39 cellular contexts compared by ENCODE assay signal in genomic region chr2:133447303-133447702, GRCh38.
"Had no signal": no experiment of that assay in that cellular context is flagged by ENCODE, and none has a peak within 500 bp of the region (broad histone marks: within the 10 kb centered on the region; RNA-seq: fewer than 3 reads in every experiment).

No MANE protein-coding gene starts in this region.

- H3K4me3 ChIP-seq: adrenal gland, ascending aorta, body of pancreas, breast epithelium, cardiac muscle cell had no signal

- ATAC-seq: activated naive CD4-positive, alpha-beta T cell treated with anti-CD3 and anti-CD28 coated beads, Interleukin-2, amount 50 U/mL, for 72 hours; activated naive CD8-positive, alpha-beta T cell treated with anti-CD3 and anti-CD28 coated beads, Interleukin-2, amount 50 U/mL, for 24 hours; activated T-cell treated with anti-CD3 and anti-CD28 coated beads, Interleukin-2, amount 50 U/mL, for 4 hours; activated T-cell treated with anti-CD3 and anti-CD28 coated beads, Interleukin-2, amount 50 U/mL, for 72 hours; activated T-helper 17 cell treated with anti-CD3 and anti-CD28 coated beads, Interleukin-2, amount 50 U/mL, for 72 hours; body of pancreas had no signal

- H3K4me1 ChIP-seq: adrenal gland, ascending aorta, body of pancreas, breast epithelium had no signal

- H3K27ac ChIP-seq: adrenal gland, ascending aorta, body of pancreas, brain microvascular endothelial cell, breast epithelium, cardiac muscle cell had no signal

- H3K27me3 Mint-ChIP-seq: activated naive CD4-positive, alpha-beta T cell treated with anti-CD3 and anti-CD28 coated beads, Interleukin-2, amount 10 ng/mL, durations not matched to agents 7 days and 5 days; activated naive CD8-positive, alpha-beta T cell treated with anti-CD3 and anti-CD28 coated beads, Interleukin-2, amount 10 ng/mL, durations not matched to agents 7 days and 5 days; activated naive CD8-positive, alpha-beta T cell treated with anti-CD3 and anti-CD28 coated beads, Interleukin-2, amount 50 U/mL, for 24 hours; activated T-cell treated with anti-CD3 and anti-CD28 coated beads, Interleukin-2, amount 50 U/mL, for 24 hours; brain; central memory CD8-positive, alpha-beta T cell had no signal

- DNase-seq: activated effector memory CD4-positive, alpha-beta T cell treated with anti-CD3 and anti-CD28 coated beads, Interleukin-2, amount 50 U/mL, for 16 hours; activated effector memory CD4-positive, alpha-beta T cell treated with Interleukin-2 at 50 U/mL for 16 hours; activated gamma-delta T cell; activated gamma-delta T cell treated with Interleukin-2 at 50 U/mL for 16 hours; activated naive CD4-positive, alpha-beta T cell; activated naive CD4-positive, alpha-beta T cell treated with anti-CD3 and anti-CD28 coated beads for 36 hours; activated naive CD4-positive, alpha-beta T cell treated with anti-CD3 and anti-CD28 coated beads, Interleukin-2, amount 10 ng/mL, durations not matched to agents 7 days and 5 days; activated naive CD4-positive, alpha-beta T cell treated with anti-CD3 and anti-CD28 coated beads, Interleukin-2, amount 50 U/mL, for 16 hours; activated naive CD4-positive, alpha-beta T cell treated with Interleukin-2 at 50 U/mL for 16 hours; activated naive CD8-positive, alpha-beta T cell treated with anti-CD3 and anti-CD28 coated beads for 36 hours; activated naive CD8-positive, alpha-beta T cell treated with anti-CD3 and anti-CD28 coated beads, Interleukin-2, amount 10 ng/mL, durations not matched to agents 7 days and 5 days; activated naive CD8-positive, alpha-beta T cell treated with anti-CD3 and anti-CD28 coated beads, Interleukin-2, amount 50 U/mL, for 24 hours; activated T-cell treated with anti-CD3 and anti-CD28 coated beads, Interleukin-2, amount 50 U/mL, for 1 hour; activated T-cell treated with anti-CD3 and anti-CD28 coated beads, Interleukin-2, amount 50 U/mL, for 24 hours; activated T-cell treated with anti-CD3 and anti-CD28 coated beads, Interleukin-2, amount 50 U/mL, for 4 hours; activated T-cell treated with anti-CD3 and anti-CD28 coated beads, Interleukin-2, amount 50 U/mL, for 48 hours; activated T-cell treated with anti-CD3 and anti-CD28 coated beads, Interleukin-2, amount 50 U/mL, for 72 hours; adrenal gland; amniotic stem cell; amygdala; anterior cingulate cortex; aorta; body of pancreas; brain microvascular endothelial cell; caudate nucleus; central memory CD4-positive, alpha-beta T cell; cerebellar nuclear complex had no signal

- H3K27me3 ChIP-seq: adrenal gland, ascending aorta, body of pancreas, brain microvascular endothelial cell, breast epithelium, cardiac muscle cell had no signal

- H3K9me3 Mint-ChIP-seq: activated naive CD4-positive, alpha-beta T cell treated with anti-CD3 and anti-CD28 coated beads for 36 hours; activated naive CD4-positive, alpha-beta T cell treated with anti-CD3 and anti-CD28 coated beads, Interleukin-2, amount 10 ng/mL, durations not matched to agents 7 days and 5 days; activated naive CD4-positive, alpha-beta T cell treated with anti-CD3 and anti-CD28 coated beads, Interleukin-2, amount 50 U/mL, for 24 hours; activated naive CD8-positive, alpha-beta T cell treated with anti-CD3 and anti-CD28 coated beads for 36 hours; activated naive CD8-positive, alpha-beta T cell treated with anti-CD3 and anti-CD28 coated beads, Interleukin-2, amount 50 U/mL, for 24 hours; activated T-cell treated with anti-CD3 and anti-CD28 coated beads, Interleukin-2, amount 50 U/mL, for 24 hours; activated T-cell treated with anti-CD3 and anti-CD28 coated beads, Interleukin-2, amount 50 U/mL, for 4 hours; activated T-helper 1 cell treated with anti-CD3 and anti-CD28 coated beads, Interleukin-12 subunit alpha, Interleukin-12 subunit beta, Interleukin-2, Interleukin-4 antibody, amounts not matched to agents 30 ng/mL and 10 ng/mL and 1 ng/mL, durations not matched to agents 14 hours and 24 hours and 36 hours; activated T-helper 2 cell treated with anti-CD3 and anti-CD28 coated beads, Interferon-gamma antibody, Interleukin-2, Interleukin-4, amounts not matched to agents 10 μg/mL and 5 μg/mL and 100 μg/mL, durations not matched to agents 14 hours and 24 hours and 36 hours had no signal

- H3K36me3 ChIP-seq: adrenal gland, ascending aorta, brain microvascular endothelial cell, breast epithelium, cardiac muscle cell had no signal

- H3K27ac Mint-ChIP-seq: activated naive CD4-positive, alpha-beta T cell treated with anti-CD3 and anti-CD28 coated beads for 36 hours; activated naive CD4-positive, alpha-beta T cell treated with anti-CD3 and anti-CD28 coated beads, Interleukin-2, amount 10 ng/mL, durations not matched to agents 7 days and 5 days; activated naive CD4-positive, alpha-beta T cell treated with anti-CD3 and anti-CD28 coated beads, Interleukin-2, amount 50 U/mL, for 24 hours; activated naive CD4-positive, alpha-beta T cell treated with anti-CD3 and anti-CD28 coated beads, Interleukin-2, amount 50 U/mL, for 72 hours; activated naive CD8-positive, alpha-beta T cell; activated naive CD8-positive, alpha-beta T cell treated with anti-CD3 and anti-CD28 coated beads for 36 hours; activated naive CD8-positive, alpha-beta T cell treated with anti-CD3 and anti-CD28 coated beads, Interleukin-2, amount 10 ng/mL, durations not matched to agents 7 days and 5 days; activated naive CD8-positive, alpha-beta T cell treated with anti-CD3 and anti-CD28 coated beads, Interleukin-2, amount 50 U/mL, for 24 hours; activated T-cell treated with anti-CD3 and anti-CD28 coated beads, Interleukin-2, amount 50 U/mL, for 24 hours; activated T-cell treated with anti-CD3 and anti-CD28 coated beads, Interleukin-2, amount 50 U/mL, for 72 hours; activated T-helper 1 cell treated with anti-CD3 and anti-CD28 coated beads, Interleukin-12 subunit alpha, Interleukin-12 subunit beta, Interleukin-2, Interleukin-4 antibody, amounts not matched to agents 30 ng/mL and 10 ng/mL and 1 ng/mL, durations not matched to agents 14 hours and 24 hours and 36 hours; activated T-helper 17 cell treated with anti-CD3 and anti-CD28 coated beads, Interleukin-2, amount 50 U/mL, for 72 hours; activated T-helper 2 cell treated with anti-CD3 and anti-CD28 coated beads, Interferon-gamma antibody, Interleukin-2, Interleukin-4, amounts not matched to agents 10 μg/mL and 5 μg/mL and 100 μg/mL, durations not matched to agents 14 hours and 24 hours and 36 hours; brain had no signal

- FAIRE-seq: astrocyte had no signal

- H3K36me3 Mint-ChIP-seq: activated naive CD4-positive, alpha-beta T cell treated with anti-CD3 and anti-CD28 coated beads, Interleukin-2, amount 10 ng/mL, durations not matched to agents 7 days and 5 days; activated naive CD4-positive, alpha-beta T cell treated with anti-CD3 and anti-CD28 coated beads, Interleukin-2, amount 50 U/mL, for 24 hours; activated naive CD4-positive, alpha-beta T cell treated with anti-CD3 and anti-CD28 coated beads, Interleukin-2, amount 50 U/mL, for 72 hours; activated naive CD8-positive, alpha-beta T cell; activated naive CD8-positive, alpha-beta T cell treated with anti-CD3 and anti-CD28 coated beads for 36 hours; activated naive CD8-positive, alpha-beta T cell treated with anti-CD3 and anti-CD28 coated beads, Interleukin-2, amount 10 ng/mL, durations not matched to agents 7 days and 5 days; brain had no signal

- H3K9me3 ChIP-seq: adrenal gland, ascending aorta, body of pancreas, breast epithelium had no signal

- H3K4me3 Mint-ChIP-seq: activated naive CD4-positive, alpha-beta T cell treated with anti-CD3 and anti-CD28 coated beads for 36 hours; activated naive CD4-positive, alpha-beta T cell treated with anti-CD3 and anti-CD28 coated beads, Interleukin-2, amount 10 ng/mL, durations not matched to agents 7 days and 5 days; activated naive CD4-positive, alpha-beta T cell treated with anti-CD3 and anti-CD28 coated beads, Interleukin-2, amount 50 U/mL, for 24 hours; activated naive CD8-positive, alpha-beta T cell; activated naive CD8-positive, alpha-beta T cell treated with anti-CD3 and anti-CD28 coated beads for 36 hours; activated naive CD8-positive, alpha-beta T cell treated with anti-CD3 and anti-CD28 coated beads, Interleukin-2, amount 10 ng/mL, durations not matched to agents 7 days and 5 days; activated naive CD8-positive, alpha-beta T cell treated with anti-CD3 and anti-CD28 coated beads, Interleukin-2, amount 50 U/mL, for 24 hours; activated T-cell treated with anti-CD3 and anti-CD28 coated beads, Interleukin-2, amount 50 U/mL, for 24 hours; activated T-cell treated with anti-CD3 and anti-CD28 coated beads, Interleukin-2, amount 50 U/mL, for 4 hours; activated T-cell treated with anti-CD3 and anti-CD28 coated beads, Interleukin-2, amount 50 U/mL, for 72 hours; activated T-helper 1 cell treated with anti-CD3 and anti-CD28 coated beads, Interleukin-12 subunit alpha, Interleukin-12 subunit beta, Interleukin-2, Interleukin-4 antibody, amounts not matched to agents 30 ng/mL and 10 ng/mL and 1 ng/mL, durations not matched to agents 14 hours and 24 hours and 36 hours; activated T-helper 17 cell treated with anti-CD3 and anti-CD28 coated beads, Interleukin-2, amount 50 U/mL, for 72 hours; brain; central memory CD8-positive, alpha-beta T cell had no signal

- H3K4me1 Mint-ChIP-seq: activated naive CD4-positive, alpha-beta T cell treated with anti-CD3 and anti-CD28 coated beads, Interleukin-2, amount 10 ng/mL, durations not matched to agents 7 days and 5 days; activated naive CD4-positive, alpha-beta T cell treated with anti-CD3 and anti-CD28 coated beads, Interleukin-2, amount 50 U/mL, for 24 hours; activated naive CD8-positive, alpha-beta T cell treated with anti-CD3 and anti-CD28 coated beads for 36 hours; activated naive CD8-positive, alpha-beta T cell treated with anti-CD3 and anti-CD28 coated beads, Interleukin-2, amount 50 U/mL, for 24 hours; activated T-helper 17 cell treated with anti-CD3 and anti-CD28 coated beads, Interleukin-2, amount 50 U/mL, for 72 hours; central memory CD8-positive, alpha-beta T cell had no signal
